In the genomic region with DNA sequence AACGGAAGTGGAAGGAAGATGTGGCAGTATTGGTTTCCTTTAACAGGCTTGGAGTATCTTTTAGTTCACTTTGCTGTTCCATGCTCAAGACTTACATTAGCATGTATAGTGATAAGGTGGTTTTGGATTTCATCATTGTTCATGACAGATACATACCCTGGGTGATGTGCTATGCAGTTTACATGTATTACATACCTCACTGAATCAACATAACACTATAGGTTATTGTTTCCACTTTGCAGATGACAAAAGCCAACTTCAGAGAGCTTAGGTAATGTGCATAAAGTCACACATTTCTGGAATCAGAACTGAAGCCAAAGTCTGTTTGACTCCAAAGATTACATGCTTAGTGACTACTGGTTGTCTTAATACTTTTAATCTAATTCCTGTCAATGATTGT, we compare ENCODE assay signal across 17 cellular contexts. TPM values are rescaled to one million over a fixed set of nuclear protein-coding genes. Genes with fewer than 3 reads are reported as not detected.
A peak's percentile ranks its signal among the peaks of the same experiment; 100 is the strongest.
DNase-seq lines count a peak whose midpoint lies in the region; ATAC-seq and TF ChIP-seq lines count a peak whose summit lies in the region.
"Had no signal": no experiment of that assay in that cellular context is flagged by ENCODE, and none has a peak within 500 bp of the region (broad histone marks: within the 10 kb centered on the region; RNA-seq: fewer than 3 reads in every experiment).

No MANE protein-coding gene starts in this region.

- H2BK12ac ChIP-seq in H9 (ENCODE audit: insufficient read length, low read depth, low read length) = no peak overlapping the region

- H3K36me3 Mint-ChIP-seq in activated naive CD4-positive, alpha-beta T cell treated with anti-CD3 and anti-CD28 coated beads for 36 hours (ENCODE audit: low read depth) = peaks cover 41% of the 10 kb centered on the region
- peaks cover 77% of the 10 kb centered on the region for H3K36me3 Mint-ChIP-seq in activated T-helper 2 cell treated with anti-CD3 and anti-CD28 coated beads, Interferon-gamma antibody, Interleukin-2, Interleukin-4, amounts not matched to agents 10 μg/mL and 5 μg/mL and 100 μg/mL, durations not matched to agents 14 hours and 24 hours and 36 hours (ENCODE audit: low read depth)
- H3K36me3 Mint-ChIP-seq in stimulated activated effector memory CD8-positive, alpha-beta T cell treated with anti-CD3 and anti-CD28 coated beads, Interleukin-12 subunit alpha, Interleukin-12 subunit beta, amount 100 ng/mL, for 72 hours = peaks cover 79% of the 10 kb centered on the region
- peaks cover 28 to 60% (median 59%) of the 10 kb centered on the region in 3 experiments; a peak in 6 of 7 replicates for H3K36me3 Mint-ChIP-seq in H9 (ENCODE audit: insufficient read depth in 1 of 3, low read depth in 3 of 3)

- no peak for TF ChIP-seq CTCF in H9 (conservative IDR thresholded peaks at IDR 0.05)

- H3K56ac ChIP-seq in H9 (ENCODE audit: insufficient read length, low read depth, low read length) = no peak overlapping the region

- H2BK20ac ChIP-seq in H9 (ENCODE audit: low read depth, low read length, poor library complexity, severe bottlenecking) = no peak overlapping the region

- WGBS in H9 (ENCODE audit: extremely low coverage, insufficient read length, low lambda C conversion rate) = no CpG with 5 or more reads among the region's 1 CpG

- H3K79me2 ChIP-seq in H9 (ENCODE audit: insufficient read depth, low read length) = no peaks in the 10 kb centered on the region

- no peaks in the 10 kb centered on the region for H3K23me2 ChIP-seq in H9 (ENCODE audit: insufficient read length, low read depth, low read length, poor library complexity, severe bottlenecking)

- no peak for DNase-seq in activated naive CD4-positive, alpha-beta T cell treated with anti-CD3 and anti-CD28 coated beads for 36 hours
- no peak for DNase-seq in activated naive CD4-positive, alpha-beta T cell (lab: John Stamatoyannopoulos, UW)
- DNase-seq in activated T-helper 2 cell treated with anti-CD3 and anti-CD28 coated beads, Interferon-gamma antibody, Interleukin-2, Interleukin-4, amounts not matched to agents 10 μg/mL and 5 μg/mL and 100 μg/mL, durations not matched to agents 14 hours and 24 hours and 36 hours (ENCODE audit: low spot score) = no peak
- no peak for DNase-seq in stimulated activated effector memory CD8-positive, alpha-beta T cell treated with anti-CD3 and anti-CD28 coated beads, Interleukin-12 subunit alpha, Interleukin-12 subunit beta, amount 100 ng/mL, for 72 hours (ENCODE audit: low spot score in 2 of 2)
- DNase-seq in H9 (no peak), T1000 (lab: John Stamatoyannopoulos, UW) (no peak)
- DNase-seq: activated B cell treated with CpG ODN at 0.5 μM for 24 hours; Caco-2; KBM-7; NCI-H1417; NK-92 treated with Interleukin-12 subunit alpha and Interleukin-12 subunit beta, amount 100 ng/mL, for 24 hours; ovary; stimulated activated CD4-positive, alpha-beta T cell treated with anti-CD3 and anti-CD28 coated beads, Interleukin-4, amount 100 ng/mL, for 24 hours; thyroid gland had no signal

- H3K4me1 Mint-ChIP-seq in activated naive CD4-positive, alpha-beta T cell treated with anti-CD3 and anti-CD28 coated beads for 36 hours (ENCODE audit: low read depth) = peaks cover 48% of the 10 kb centered on the region
- peaks cover 34% of the 10 kb centered on the region for H3K4me1 Mint-ChIP-seq in activated T-helper 2 cell treated with anti-CD3 and anti-CD28 coated beads, Interferon-gamma antibody, Interleukin-2, Interleukin-4, amounts not matched to agents 10 μg/mL and 5 μg/mL and 100 μg/mL, durations not matched to agents 14 hours and 24 hours and 36 hours (ENCODE audit: low read depth)
- H3K4me1 Mint-ChIP-seq in stimulated activated effector memory CD8-positive, alpha-beta T cell treated with anti-CD3 and anti-CD28 coated beads, Interleukin-12 subunit alpha, Interleukin-12 subunit beta, amount 100 ng/mL, for 72 hours = peaks cover 38% of the 10 kb centered on the region
- peaks cover 8 to 24% of the 10 kb centered on the region in 2 experiments for H3K4me1 Mint-ChIP-seq in H9

- peaks cover 4% of the 10 kb centered on the region for H3K79me1 ChIP-seq in H9 (ENCODE audit: insufficient read depth, low read depth, low read length, poor library complexity, severe bottlenecking)

- no peak overlapping the region for H4K8ac ChIP-seq in H9 (replicated peaks; ENCODE audit: insufficient read length, low read depth, low read length)

- H3K23ac ChIP-seq in H9 (ENCODE audit: insufficient read length, low read depth, low read length) = no peak overlapping the region

- no peak overlapping the region for H3T11ph ChIP-seq in H9 (ENCODE audit: low read length)

- peak; percentile 42 for ATAC-seq in HG03175 (IDR thresholded peaks at IDR 0.05; ENCODE audit: unreplicated experiment)
- peak; percentile 84 for ATAC-seq in stimulated activated effector memory CD8-positive, alpha-beta T cell treated with anti-CD3 and anti-CD28 coated beads, Interleukin-12 subunit alpha, Interleukin-12 subunit beta, amount 100 ng/mL, for 72 hours
- no peak for ATAC-seq in HG03196 (IDR thresholded peaks at IDR 0.05; ENCODE audit: unreplicated experiment)

- H3K9me3 Mint-ChIP-seq in activated naive CD4-positive, alpha-beta T cell treated with anti-CD3 and anti-CD28 coated beads for 36 hours = no peaks in the 10 kb centered on the region
- H3K9me3 Mint-ChIP-seq in activated T-helper 2 cell treated with anti-CD3 and anti-CD28 coated beads, Interferon-gamma antibody, Interleukin-2, Interleukin-4, amounts not matched to agents 10 μg/mL and 5 μg/mL and 100 μg/mL, durations not matched to agents 14 hours and 24 hours and 36 hours = no peaks in the 10 kb centered on the region
- H3K9me3 Mint-ChIP-seq in stimulated activated effector memory CD8-positive, alpha-beta T cell treated with anti-CD3 and anti-CD28 coated beads, Interleukin-12 subunit alpha, Interleukin-12 subunit beta, amount 100 ng/mL, for 72 hours = no peaks in the 10 kb centered on the region
- H3K9me3 Mint-ChIP-seq in H9 = no peaks in the 10 kb centered on the region
- H3K9me3 Mint-ChIP-seq: activated B cell treated with CpG ODN at 0.5 μM for 24 hours had no signal

- H4K5ac ChIP-seq in H9 (ENCODE audit: insufficient read length, low read depth, low read length) = no peak overlapping the region

- H2AFZ ChIP-seq in H9 (ENCODE audit: low read length) = no peak overlapping the region

- H3K27ac ChIP-seq in H9 (ENCODE audit: insufficient read length, low read depth, low read length) = no peak overlapping the region
- H3K27ac ChIP-seq: HL-60, ovary, thyroid gland had no signal

- no peaks in the 10 kb centered on the region for H4K20me1 ChIP-seq in H9 (ENCODE audit: control insufficient read depth, insufficient read depth, insufficient read length)

- H4K91ac ChIP-seq in H9 (ENCODE audit: insufficient read length, low read depth, low read length) = no peak overlapping the region

- H3K9me3 ChIP-seq in H9 (ENCODE audit: control insufficient read depth, low read depth, low read length) = no peaks in the 10 kb centered on the region
- H3K9me3 ChIP-seq: Caco-2, ovary, thyroid gland had no signal

- H3K27ac Mint-ChIP-seq in activated naive CD4-positive, alpha-beta T cell treated with anti-CD3 and anti-CD28 coated beads for 36 hours = peak overlapping the region; percentile 46
- H3K27ac Mint-ChIP-seq in activated T-helper 2 cell treated with anti-CD3 and anti-CD28 coated beads, Interferon-gamma antibody, Interleukin-2, Interleukin-4, amounts not matched to agents 10 μg/mL and 5 μg/mL and 100 μg/mL, durations not matched to agents 14 hours and 24 hours and 36 hours = peak overlapping the region; percentile 58
- no peak overlapping the region for H3K27ac Mint-ChIP-seq in stimulated activated effector memory CD8-positive, alpha-beta T cell treated with anti-CD3 and anti-CD28 coated beads, Interleukin-12 subunit alpha, Interleukin-12 subunit beta, amount 100 ng/mL, for 72 hours
- H3K27ac Mint-ChIP-seq in H9 = no peak overlapping the region; a peak in 1 of 7 replicates
- H3K27ac Mint-ChIP-seq: activated B cell treated with CpG ODN at 0.5 μM for 24 hours had no signal

- no peak overlapping the region for H2BK120ac ChIP-seq in H9 (ENCODE audit: low read depth, low read length, poor library complexity, severe bottlenecking)

- CTCF ChIA-PET in activated naive CD4-positive, alpha-beta T cell treated with anti-CD3 and anti-CD28 coated beads for 36 hours (lab: Charles Lee) = interaction anchor here (1.7 kb wide), 1 partner anchor 48 kb away, joined by 6 read pairs; a partner anchor contains a TSS

- no peak overlapping the region for H3K4me2 ChIP-seq in H9 (ENCODE audit: insufficient read depth, insufficient read length, low read length)

- H3K18ac ChIP-seq in H9 (ENCODE audit: insufficient read length, low read depth, low read length) = no peak overlapping the region

- no peak overlapping the region for H2BK5ac ChIP-seq in H9 (ENCODE audit: insufficient read length, low read length)

- no peak overlapping the region for H3K4me3 Mint-ChIP-seq in activated naive CD4-positive, alpha-beta T cell treated with anti-CD3 and anti-CD28 coated beads for 36 hours
- no peak overlapping the region for H3K4me3 Mint-ChIP-seq in activated T-helper 2 cell treated with anti-CD3 and anti-CD28 coated beads, Interferon-gamma antibody, Interleukin-2, Interleukin-4, amounts not matched to agents 10 μg/mL and 5 μg/mL and 100 μg/mL, durations not matched to agents 14 hours and 24 hours and 36 hours (ENCODE audit: low read depth)
- no peak overlapping the region for H3K4me3 Mint-ChIP-seq in stimulated activated effector memory CD8-positive, alpha-beta T cell treated with anti-CD3 and anti-CD28 coated beads, Interleukin-12 subunit alpha, Interleukin-12 subunit beta, amount 100 ng/mL, for 72 hours
- H3K4me3 Mint-ChIP-seq in H9 = no peak overlapping the region
- H3K4me3 Mint-ChIP-seq: activated B cell treated with CpG ODN at 0.5 μM for 24 hours had no signal

- H3K27me3 Mint-ChIP-seq in activated naive CD4-positive, alpha-beta T cell treated with anti-CD3 and anti-CD28 coated beads for 36 hours (ENCODE audit: low read depth) = no peaks in the 10 kb centered on the region
- H3K27me3 Mint-ChIP-seq in activated T-helper 2 cell treated with anti-CD3 and anti-CD28 coated beads, Interferon-gamma antibody, Interleukin-2, Interleukin-4, amounts not matched to agents 10 μg/mL and 5 μg/mL and 100 μg/mL, durations not matched to agents 14 hours and 24 hours and 36 hours (ENCODE audit: low read depth) = no peaks in the 10 kb centered on the region
- no peaks in the 10 kb centered on the region for H3K27me3 Mint-ChIP-seq in H9 (ENCODE audit: low read depth)
- H3K27me3 Mint-ChIP-seq: activated B cell treated with CpG ODN at 0.5 μM for 24 hours had no signal

- no peak overlapping the region for H2AK5ac ChIP-seq in H9 (ENCODE audit: insufficient read length, low read length)

- no peaks in the 10 kb centered on the region for H3K4me1 ChIP-seq in H9 (ENCODE audit: insufficient read depth, low read length)

- H3K4ac ChIP-seq in H9 (ENCODE audit: low read depth, low read length) = no peak overlapping the region

- H3K14ac ChIP-seq in H9 (ENCODE audit: insufficient read depth, low read length) = no peak overlapping the region

- H3K9ac ChIP-seq in H9 (ENCODE audit: extremely low read depth, insufficient read length, low read length) = no peak overlapping the region

- no peaks in the 10 kb centered on the region for H3K27me3 ChIP-seq in H9 (ENCODE audit: insufficient read depth, low read length)
- H3K27me3 ChIP-seq: ovary, thyroid gland had no signal

- H2BK15ac ChIP-seq in H9 (ENCODE audit: low read depth, low read length) = no peak overlapping the region

- intact Hi-C loops in activated naive CD4-positive, alpha-beta T cell treated with anti-CD3 and anti-CD28 coated beads for 36 hours (cut with micrococcal nuclease) = loop anchor here (1.0 to 10.0 kb wide), 2 partner anchors 204 to 1396 kb away; a partner anchor contains a TSS
- intact Hi-C loops in activated T-helper 2 cell treated with anti-CD3 and anti-CD28 coated beads, Interferon-gamma antibody, Interleukin-2, Interleukin-4, amounts not matched to agents 10 μg/mL and 5 μg/mL and 100 μg/mL, durations not matched to agents 14 hours and 24 hours and 36 hours (cut with micrococcal nuclease) = no loop called here

RNA-seq across cellular contexts. Expression of a gene that starts 7.1 kb away (rescaled TPM):
- total RNA-seq in activated naive CD4-positive, alpha-beta T cell treated with anti-CD3 and anti-CD28 coated beads for 36 hours = 100 to 1,000 TPM in 1 of 2 experiments, 10 to 100 TPM in 1; 95.4 to 105 TPM
- 120 TPM in 2 replicates for total RNA-seq in activated T-helper 2 cell treated with anti-CD3 and anti-CD28 coated beads, Interferon-gamma antibody, Interleukin-2, Interleukin-4, amounts not matched to agents 10 μg/mL and 5 μg/mL and 100 μg/mL, durations not matched to agents 14 hours and 24 hours and 36 hours
- 131 and 142 TPM in 2 replicates for total RNA-seq in H9 (2021)

RNA-seq across cellular contexts. Expression of a gene that starts 19.1 kb away (rescaled TPM):
- total RNA-seq in activated naive CD4-positive, alpha-beta T cell treated with anti-CD3 and anti-CD28 coated beads for 36 hours = 10 to 100 TPM; 37.3 to 37.6 TPM
- total RNA-seq in activated T-helper 2 cell treated with anti-CD3 and anti-CD28 coated beads, Interferon-gamma antibody, Interleukin-2, Interleukin-4, amounts not matched to agents 10 μg/mL and 5 μg/mL and 100 μg/mL, durations not matched to agents 14 hours and 24 hours and 36 hours = 35.4 and 37.9 TPM in 2 replicates
- 47.3 and 50.8 TPM in 2 replicates for total RNA-seq in H9 (2021)

RNA-seq across cellular contexts. Expression of a gene that starts 48.6 kb away (rescaled TPM):
- total RNA-seq in activated naive CD4-positive, alpha-beta T cell treated with anti-CD3 and anti-CD28 coated beads for 36 hours = 10 to 100 TPM; 13.4 to 19.7 TPM
- total RNA-seq in activated T-helper 2 cell treated with anti-CD3 and anti-CD28 coated beads, Interferon-gamma antibody, Interleukin-2, Interleukin-4, amounts not matched to agents 10 μg/mL and 5 μg/mL and 100 μg/mL, durations not matched to agents 14 hours and 24 hours and 36 hours = 36.4 and 39.7 TPM in 2 replicates
- total RNA-seq in H9 (2021) = 10.5 and 11.1 TPM in 2 replicates

Comparison
In these comparisons a context has a peak if more than half of its experiments do, and no peak if none do; other contexts are left out.
1. H3K27ac Mint-ChIP-seq: peak in activated naive CD4-positive, alpha-beta T cell treated with anti-CD3 and anti-CD28 coated beads for 36 hours (single experiment) and activated T-helper 2 cell treated with anti-CD3 and anti-CD28 coated beads, Interferon-gamma antibody, Interleukin-2, Interleukin-4, amounts not matched to agents 10 μg/mL and 5 μg/mL and 100 μg/mL, durations not matched to agents 14 hours and 24 hours and 36 hours (single experiment); none in stimulated activated effector memory CD8-positive, alpha-beta T cell treated with anti-CD3 and anti-CD28 coated beads, Interleukin-12 subunit alpha, Interleukin-12 subunit beta, amount 100 ng/mL, for 72 hours (single experiment) and H9 (0 of 3).